Comparison of ENCODE assay signal across 20 cellular contexts in the genomic region with DNA sequence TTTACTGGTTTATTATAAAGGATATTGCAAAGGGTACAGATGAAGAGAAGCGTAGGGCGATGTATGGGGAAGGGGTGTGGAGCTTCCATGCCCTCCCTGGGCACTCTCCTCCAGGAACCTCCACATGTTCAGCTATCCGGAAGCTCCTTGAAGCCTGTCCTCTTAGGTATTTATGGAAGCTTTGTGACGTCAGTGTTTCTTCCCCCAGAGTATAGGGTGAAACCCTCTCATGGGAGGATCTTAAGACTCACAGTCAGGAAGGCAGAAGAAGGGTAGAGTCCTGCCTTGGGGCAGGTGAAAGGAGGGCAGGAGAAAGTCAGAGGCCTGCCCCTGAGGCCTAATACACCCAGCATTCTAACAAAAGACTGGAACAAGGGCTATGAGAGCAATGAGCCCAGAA.
A peak's percentile ranks its signal among the peaks of the same experiment; 100 is the strongest.
DNase-seq lines count a peak whose midpoint lies in the region; ATAC-seq, FAIRE-seq and TF ChIP-seq lines count a peak whose summit lies in the region.
"Had no signal": no experiment of that assay in that cellular context is flagged by ENCODE, and none has a peak within 500 bp of the region (broad histone marks: within the 10 kb centered on the region; RNA-seq: fewer than 3 reads in every experiment).

No MANE protein-coding gene starts in this region.

- H3K27ac Mint-ChIP-seq in activated naive CD4-positive, alpha-beta T cell treated with anti-CD3 and anti-CD28 coated beads, Interleukin-2, amount 50 U/mL, for 72 hours, result peak overlapping the region; percentile 4 to 21
- peak overlapping the region; percentile 16 for H3K27ac Mint-ChIP-seq in activated T-helper 17 cell treated with anti-CD3 and anti-CD28 coated beads, Interleukin-2, amount 50 U/mL, for 72 hours
- H3K27ac Mint-ChIP-seq in glutamatergic neuron (ENCODE audit: unreplicated experiment), result peak overlapping the region; percentile 99
- H3K27ac Mint-ChIP-seq in stimulated activated memory B cell treated with anti-CD40 and anti-IgM and Interleukin-4, amounts not matched to agents 10 μg/mL and 1 μg/mL and 100 μg/mL, for 72 hours, result peak overlapping the region; percentile 69

- H3K4me3 Mint-ChIP-seq in activated T-helper 17 cell treated with anti-CD3 and anti-CD28 coated beads, Interleukin-2, amount 50 U/mL, for 72 hours, result no peak overlapping the region
- peak overlapping the region; percentile 53 for H3K4me3 Mint-ChIP-seq in glutamatergic neuron (ENCODE audit: unreplicated experiment)
- no peak overlapping the region for H3K4me3 Mint-ChIP-seq in stimulated activated memory B cell treated with anti-CD40 and anti-IgM and Interleukin-4, amounts not matched to agents 10 μg/mL and 1 μg/mL and 100 μg/mL, for 72 hours
- H3K4me3 Mint-ChIP-seq: CD4-positive, CD25-positive, alpha-beta regulatory T cell had no signal

- H3K4me1 Mint-ChIP-seq in activated T-helper 17 cell treated with anti-CD3 and anti-CD28 coated beads, Interleukin-2, amount 50 U/mL, for 72 hours, result no peaks in the 10 kb centered on the region
- H3K4me1 Mint-ChIP-seq in glutamatergic neuron (ENCODE audit: low read depth, unreplicated experiment), result peaks cover 66% of the 10 kb centered on the region
- H3K4me1 Mint-ChIP-seq in stimulated activated memory B cell treated with anti-CD40 and anti-IgM and Interleukin-4, amounts not matched to agents 10 μg/mL and 1 μg/mL and 100 μg/mL, for 72 hours, result peaks cover 14% of the 10 kb centered on the region

- FAIRE-seq in pancreas (lab: Jason Lieb, UNC), result no peak
- FAIRE-seq: A204.1 had no signal

- no peak for DNase-seq in activated naive CD4-positive, alpha-beta T cell treated with anti-CD3 and anti-CD28 coated beads, Interleukin-2, amount 50 U/mL, for 72 hours (ENCODE audit: low spot score in 2 of 2)
- DNase-seq in activated naive CD4-positive, alpha-beta T cell treated with anti-CD3 and anti-CD28 coated beads, Interleukin-2, amount 50 U/mL, for 16 hours, result no peak
- DNase-seq in glutamatergic neuron (no peak), pancreas (no peak)
- DNase-seq: BE2C, COR-L47, DMS153, GDM1, H7, NCI-H1417 treated with DMSO at 0.1 percent for 48 hours, NCI-H1930, NCI-H345, NCI-H524 treated with DMSO at 0.1 percent for 48 hours had no signal

- intact Hi-C loops in pancreas (cut with DNase I), result loop anchor here in 1 of 3 donors (10.0 kb wide), 1 partner anchor 684 kb away; no protein-coding TSS in a partner anchor

- H3K27me3 ChIP-seq in pancreas, result no peaks in the 10 kb centered on the region
- H3K27me3 ChIP-seq: BE2C had no signal

- H3K27ac ChIP-seq in pancreas, result no peak overlapping the region
- H3K27ac ChIP-seq: KMS-11 had no signal

- ATAC-seq in activated naive CD4-positive, alpha-beta T cell treated with anti-CD3 and anti-CD28 coated beads, Interleukin-2, amount 50 U/mL, for 72 hours, result no peak
- no peak for ATAC-seq in activated T-helper 17 cell treated with anti-CD3 and anti-CD28 coated beads, Interleukin-2, amount 50 U/mL, for 72 hours (replicated peaks)
- no peak for ATAC-seq in stimulated activated memory B cell treated with anti-CD40 and anti-IgM and Interleukin-4, amounts not matched to agents 10 μg/mL and 1 μg/mL and 100 μg/mL, for 72 hours
- ATAC-seq in pancreas (no peak), HG02610 (IDR thresholded peaks at IDR 0.05; ENCODE audit: unreplicated experiment) (no peak)
- no peak for ATAC-seq in activated CD4-positive, CD25-positive, alpha-beta regulatory T cell treated with anti-CD3 and anti-CD28 coated beads, Interleukin-2, amount 50 U/mL, for 24 hours

- WGBS in pancreas, 2 donors, result 83 to 87% methylated on average over 4 of the region's 4 CpGs

- H3K9me3 Mint-ChIP-seq in activated naive CD4-positive, alpha-beta T cell treated with anti-CD3 and anti-CD28 coated beads, Interleukin-2, amount 50 U/mL, for 72 hours, result no peaks in the 10 kb centered on the region
- no peaks in the 10 kb centered on the region for H3K9me3 Mint-ChIP-seq in activated T-helper 17 cell treated with anti-CD3 and anti-CD28 coated beads, Interleukin-2, amount 50 U/mL, for 72 hours
- H3K9me3 Mint-ChIP-seq in glutamatergic neuron (ENCODE audit: unreplicated experiment), result peaks cover 28% of the 10 kb centered on the region
- no peaks in the 10 kb centered on the region for H3K9me3 Mint-ChIP-seq in stimulated activated memory B cell treated with anti-CD40 and anti-IgM and Interleukin-4, amounts not matched to agents 10 μg/mL and 1 μg/mL and 100 μg/mL, for 72 hours
- H3K9me3 Mint-ChIP-seq: CD4-positive, CD25-positive, alpha-beta regulatory T cell had no signal

- no peaks in the 10 kb centered on the region for H3K36me3 Mint-ChIP-seq in activated naive CD4-positive, alpha-beta T cell treated with anti-CD3 and anti-CD28 coated beads, Interleukin-2, amount 50 U/mL, for 72 hours
- no peaks in the 10 kb centered on the region for H3K36me3 Mint-ChIP-seq in activated T-helper 17 cell treated with anti-CD3 and anti-CD28 coated beads, Interleukin-2, amount 50 U/mL, for 72 hours (ENCODE audit: low read depth)
- no peaks in the 10 kb centered on the region for H3K36me3 Mint-ChIP-seq in glutamatergic neuron (ENCODE audit: unreplicated experiment)
- H3K36me3 Mint-ChIP-seq in stimulated activated memory B cell treated with anti-CD40 and anti-IgM and Interleukin-4, amounts not matched to agents 10 μg/mL and 1 μg/mL and 100 μg/mL, for 72 hours, result peaks cover 2% of the 10 kb centered on the region
- H3K36me3 Mint-ChIP-seq: CD4-positive, CD25-positive, alpha-beta regulatory T cell had no signal

- no peaks in the 10 kb centered on the region for H3K4me1 ChIP-seq in pancreas

- H3K4me3 ChIP-seq in pancreas, result no peak overlapping the region

- no peaks in the 10 kb centered on the region for H3K27me3 Mint-ChIP-seq in activated T-helper 17 cell treated with anti-CD3 and anti-CD28 coated beads, Interleukin-2, amount 50 U/mL, for 72 hours
- H3K27me3 Mint-ChIP-seq in glutamatergic neuron (ENCODE audit: unreplicated experiment), result peaks cover 20% of the 10 kb centered on the region
- no peaks in the 10 kb centered on the region for H3K27me3 Mint-ChIP-seq in stimulated activated memory B cell treated with anti-CD40 and anti-IgM and Interleukin-4, amounts not matched to agents 10 μg/mL and 1 μg/mL and 100 μg/mL, for 72 hours
- H3K27me3 Mint-ChIP-seq: CD4-positive, CD25-positive, alpha-beta regulatory T cell had no signal

- no peaks in the 10 kb centered on the region for H3K9me3 ChIP-seq in pancreas
- H3K9me3 ChIP-seq: BE2C had no signal

- no peaks in the 10 kb centered on the region for H3K36me3 ChIP-seq in pancreas
- H3K36me3 ChIP-seq: BE2C had no signal

- TF ChIP-seq CTCF in glutamatergic neuron (IDR thresholded peaks at IDR 0.05; ENCODE audit: partially characterized antibody, unreplicated experiment) (no peak), pancreas (IDR thresholded peaks at IDR 0.05) (no peak)

Comparison
In these comparisons a context has a peak if more than half of its experiments do, and no peak if none do; other contexts are left out.
1. H3K27ac Mint-ChIP-seq: peak in every context shown above with its lines; median percentile 99 in glutamatergic neuron; 69 in stimulated activated memory B cell treated with anti-CD40 and anti-IgM and Interleukin-4, amounts not matched to agents 10 μg/mL and 1 μg/mL and 100 μg/mL, for 72 hours; 16 in activated T-helper 17 cell treated with anti-CD3 and anti-CD28 coated beads, Interleukin-2, amount 50 U/mL, for 72 hours; 12 in activated naive CD4-positive, alpha-beta T cell treated with anti-CD3 and anti-CD28 coated beads, Interleukin-2, amount 50 U/mL, for 72 hours.